ENCODE assay signal across 25 cellular contexts in the genomic region with DNA sequence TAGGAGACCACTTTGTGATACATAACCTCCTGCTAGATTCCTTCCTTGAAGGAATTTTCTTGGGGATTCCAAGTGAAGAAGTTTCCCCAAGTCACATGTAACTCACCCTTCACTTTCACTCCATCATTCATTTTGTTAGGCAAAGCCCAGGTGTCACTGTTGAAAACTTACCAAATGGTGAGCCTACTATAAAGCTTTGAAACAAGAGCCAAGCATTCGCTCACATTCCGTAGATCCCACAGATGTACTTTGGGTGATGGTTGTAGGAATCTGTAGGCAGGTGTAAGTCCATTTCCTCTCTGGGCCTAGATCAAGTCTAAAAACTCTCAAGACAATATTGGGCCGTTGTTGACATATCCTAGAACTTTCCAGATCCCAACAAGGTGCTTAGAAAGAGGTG.
"Had no signal": no experiment of that assay in that cellular context is flagged by ENCODE, and none has a peak within 500 bp of the region (broad histone marks: within the 10 kb centered on the region; RNA-seq: fewer than 3 reads in every experiment).

No MANE protein-coding gene starts in this region.

- H3K27ac ChIP-seq: ascending aorta, KMS-11, SJCRH30 had no signal

- H3K9me3 ChIP-seq: ascending aorta, MG63, SJCRH30 had no signal

- H3K36me3 ChIP-seq: ascending aorta, brain microvascular endothelial cell, MG63, SJCRH30 had no signal

- H3K4me3 ChIP-seq: ascending aorta, MG63, SJCRH30 had no signal

- ATAC-seq: activated CD8-positive, alpha-beta memory T cell treated with anti-CD3 and anti-CD28 coated beads, Interleukin-2, amount 10 ng/mL, durations not matched to agents 7 days and 5 days; activated naive CD4-positive, alpha-beta T cell treated with anti-CD3 and anti-CD28 coated beads, Interleukin-2, amount 50 U/mL, for 72 hours; activated naive CD8-positive, alpha-beta T cell treated with anti-CD3 and anti-CD28 coated beads, Interleukin-2, amount 50 U/mL, for 24 hours; activated T-cell treated with anti-CD3 and anti-CD28 coated beads, Interleukin-2, amount 50 U/mL, for 4 hours; T-helper 17 cell; WTC11 had no signal

- H3K4me1 ChIP-seq: ascending aorta had no signal

- H3K27me3 ChIP-seq: ascending aorta, brain microvascular endothelial cell, MG63, SJCRH30 had no signal

- H3K4me2 ChIP-seq: KMS-11 had no signal

- H3K9ac ChIP-seq: KMS-11 had no signal

- DNase-seq: activated CD4-positive, alpha-beta T cell treated with anti-CD3 and anti-CD28 coated beads for 48 hours; activated CD4-positive, alpha-beta T cell treated with anti-CD3 and anti-CD28 coated beads, Interleukin-2, amount 50 U/mL, for 4 hours; activated CD4-positive, CD25-positive, alpha-beta regulatory T cell treated with anti-CD3 and anti-CD28 coated beads, Interleukin-2, amount 50 U/mL, for 72 hours; activated CD8-positive, alpha-beta memory T cell treated with anti-CD3 and anti-CD28 coated beads, Interleukin-2, amount 10 ng/mL, durations not matched to agents 7 days and 5 days; activated effector memory CD4-positive, alpha-beta T cell treated with anti-CD3 and anti-CD28 coated beads, Interleukin-2, amount 50 U/mL, for 16 hours; activated naive CD4-positive, alpha-beta T cell treated with Interleukin-2 at 50 U/mL for 16 hours; activated naive CD8-positive, alpha-beta T cell treated with anti-CD3 and anti-CD28 coated beads, Interleukin-2, amount 50 U/mL, for 24 hours; activated T-cell treated with anti-CD3 and anti-CD28 coated beads, Interleukin-2, amount 50 U/mL, for 4 hours; cerebellar nuclear complex; NCI-H1105; NCI-H1436; NCI-H187 treated with DMSO at 0.1 percent for 48 hours; NCI-H2171; NCI-H526; NCI-H774; Right ventricle myocardium superior; T-helper 17 cell; T-helper 9 cell had no signal
